In genomic region chr1:33369081-33369480, GRCh38 we compare ENCODE assay signal across 1 cellular context.
TF ChIP-seq lines count a peak whose summit lies in the region.

No MANE protein-coding gene starts in this region.

TF ChIP-seq in HCT116, 20 proteins besides CTCF, POLR2A, EP300 and RAD21 (continued from another document):
- TF ChIP-seq MAX (IDR thresholded peaks at IDR 0.05) (no peak), TCF7L2 (IDR thresholded peaks at IDR 0.05; ENCODE audit: borderline replicate concordance, extremely low read depth, insufficient read depth, insufficient read length) (no peak)
- TF ChIP-seq, protein P1, sequence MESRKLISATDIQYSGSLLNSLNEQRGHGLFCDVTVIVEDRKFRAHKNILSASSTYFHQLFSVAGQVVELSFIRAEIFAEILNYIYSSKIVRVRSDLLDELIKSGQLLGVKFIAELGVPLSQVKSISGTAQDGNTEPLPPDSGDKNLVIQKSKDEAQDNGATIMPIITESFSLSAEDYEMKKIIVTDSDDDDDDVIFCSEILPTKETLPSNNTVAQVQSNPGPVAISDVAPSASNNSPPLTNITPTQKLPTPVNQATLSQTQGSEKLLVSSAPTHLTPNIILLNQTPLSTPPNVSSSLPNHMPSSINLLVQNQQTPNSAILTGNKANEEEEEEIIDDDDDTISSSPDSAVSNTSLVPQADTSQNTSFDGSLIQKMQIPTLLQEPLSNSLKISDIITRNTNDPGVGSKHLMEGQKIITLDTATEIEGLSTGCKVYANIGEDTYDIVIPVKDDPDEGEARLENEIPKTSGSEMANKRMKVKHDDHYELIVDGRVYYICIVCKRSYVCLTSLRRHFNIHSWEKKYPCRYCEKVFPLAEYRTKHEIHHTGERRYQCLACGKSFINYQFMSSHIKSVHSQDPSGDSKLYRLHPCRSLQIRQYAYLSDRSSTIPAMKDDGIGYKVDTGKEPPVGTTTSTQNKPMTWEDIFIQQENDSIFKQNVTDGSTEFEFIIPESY (IDR thresholded peaks at IDR 0.05; ENCODE audit: extremely low read depth, insufficient replicate concordance, low read length): no peak
TF ChIP-seq in HCT116: peak in this region for 1.
